ENCODE assay signal across 8 cellular contexts in genomic region chr18:3261393-3262233, GRCh38. TPM values are rescaled to one million over a fixed set of nuclear protein-coding genes. Genes with fewer than 3 reads are reported as not detected.
DNase-seq lines count a peak whose midpoint lies in the region; ATAC-seq and TF ChIP-seq lines count a peak whose summit lies in the region.

Gene MYL12B (plus strand): TSS chr18:3262133. CDS start chr18:3272899, 10,766 bp downstream.

- no peak for TF ChIP-seq CTCF in AG04449 (IDR thresholded peaks at IDR 0.05; ENCODE audit: insufficient read depth, low read length, missing control alignments)
- TF ChIP-seq CTCF in coronary artery (IDR thresholded peaks at IDR 0.05) = no peak
- TF ChIP-seq CTCF in left lung (IDR thresholded peaks at IDR 0.05) = no peak

- intact Hi-C loops in left lung (cut with DNase I) = no loop called here

- H3K27ac ChIP-seq in coronary artery (peak within 1 kb of the TSS; percentile 94 to 99), left lung (peak within 1 kb of the TSS; percentile 97 to 99)

- POLR2A ChIA-PET in AG04449 (lab: Yijun Ruan, JAX) = interaction anchor here (0.7 to 1.7 kb wide), 3 partner anchors 9 to 404 kb away, joined by 3 to 21 read pairs (median 3); no protein-coding TSS in a partner anchor

- no peak for DNase-seq in AG04449 (ENCODE audit: low read depth, low spot score)
- DNase-seq in NCI-H345 (lab: John Stamatoyannopoulos, UW) = peak; percentile 79
- peak; percentile 82 for DNase-seq in activated CD4-positive, alpha-beta T cell treated with anti-CD3 and anti-CD28 coated beads for 48 hours
- DNase-seq in coronary artery (ENCODE audit: low spot score) = peak; percentile 90
- DNase-seq in left lung = peak; percentile 83 to 95
- DNase-seq in stimulated activated CD4-positive, alpha-beta T cell treated with anti-CD3 and anti-CD28 coated beads, Interleukin-2, amount 100 ng/mL, for 48 hours = peak; percentile 68 to 73

- peak within 1 kb of the TSS; percentile 90 for H3K4me3 ChIP-seq in AG04449 (ENCODE audit: low read depth, low read length)
- peak within 1 kb of the TSS; percentile 98 for H3K4me3 ChIP-seq in coronary artery
- H3K4me3 ChIP-seq in left lung = peak within 1 kb of the TSS; percentile 70 to 82

- CTCF ChIA-PET in AG04449 (lab: Yijun Ruan, JAX) = interaction anchor here (1.5 kb wide), 1 partner anchor 405 kb away, joined by 6 read pairs; no protein-coding TSS in a partner anchor

- peaks cover 0 to 29% of the 10 kb centered on the region in 2 donors for H3K36me3 ChIP-seq in left lung

- peaks cover 24 to 66% of the 10 kb centered on the region in 2 donors for H3K4me1 ChIP-seq in left lung

- peak; percentile 82 for ATAC-seq in HG03064 (IDR thresholded peaks at IDR 0.05; ENCODE audit: low read depth, unreplicated experiment)
- peak; percentile 91 for ATAC-seq in left lung

- H3K9me3 ChIP-seq in left lung = no peaks in the 10 kb centered on the region

- no peaks in the 10 kb centered on the region for H3K27me3 ChIP-seq in left lung

- TF ChIP-seq POLR2A in GM18526 (IDR thresholded peaks at IDR 0.05; ENCODE audit: extremely low read depth, insufficient read length) = peak; percentile 73

RNA-seq across cellular contexts. Expression of gene MYL12B, which starts in this region (rescaled TPM):
- 100 to 1,000 TPM; 377 to 467 TPM for total RNA-seq in left lung
